In genomic region chr9:22105005-22105722, GRCh38 we compare ENCODE assay signal across 12 cellular contexts.
A peak's percentile ranks its signal among the peaks of the same experiment; 100 is the strongest.
DNase-seq lines count a peak whose midpoint lies in the region; ATAC-seq lines count a peak whose summit lies in the region.
"Had no signal": no experiment of that assay in that cellular context is flagged by ENCODE, and none has a peak within 500 bp of the region (broad histone marks: within the 10 kb centered on the region; RNA-seq: fewer than 3 reads in every experiment).

No MANE protein-coding gene starts in this region.

- H3K36me3 ChIP-seq in KOPT-K1 (ENCODE audit: insufficient read depth, low read length), result no peaks in the 10 kb centered on the region
- H3K36me3 ChIP-seq: ovary had no signal

- peak; percentile 99 for ATAC-seq in HG02759 (IDR thresholded peaks at IDR 0.05; ENCODE audit: unreplicated experiment)
- peak; percentile 89 for ATAC-seq in stimulated activated memory B cell treated with anti-CD40 and anti-IgM and Interleukin-4, amounts not matched to agents 10 μg/mL and 1 μg/mL and 100 μg/mL, for 72 hours
- ATAC-seq in sciatic nerve, result no peak

- intact Hi-C loops in sciatic nerve (cut with DNase I), result no loop called here

- H3K4me1 Mint-ChIP-seq in stimulated activated memory B cell treated with anti-CD40 and anti-IgM and Interleukin-4, amounts not matched to agents 10 μg/mL and 1 μg/mL and 100 μg/mL, for 72 hours, result peaks cover 17% of the 10 kb centered on the region

- H3K4me3 Mint-ChIP-seq in stimulated activated memory B cell treated with anti-CD40 and anti-IgM and Interleukin-4, amounts not matched to agents 10 μg/mL and 1 μg/mL and 100 μg/mL, for 72 hours, result no peak overlapping the region
- H3K4me3 Mint-ChIP-seq: stimulated activated naive B cell treated with anti-CD40 and anti-IgM and Interleukin-4, amounts not matched to agents 10 μg/mL and 1 μg/mL and 100 μg/mL, for 72 hours had no signal

- no peak overlapping the region for H3K27ac Mint-ChIP-seq in stimulated activated memory B cell treated with anti-CD40 and anti-IgM and Interleukin-4, amounts not matched to agents 10 μg/mL and 1 μg/mL and 100 μg/mL, for 72 hours
- H3K27ac Mint-ChIP-seq: stimulated activated naive B cell treated with anti-CD40 and anti-IgM and Interleukin-4, amounts not matched to agents 10 μg/mL and 1 μg/mL and 100 μg/mL, for 72 hours had no signal

- peak; percentile 20 for DNase-seq in activated naive CD4-positive, alpha-beta T cell treated with Interleukin-2 at 50 U/mL for 16 hours
- no peak for DNase-seq in activated naive CD4-positive, alpha-beta T cell treated with anti-CD3 and anti-CD28 coated beads, Interleukin-2, amount 50 U/mL, for 16 hours
- no peak for DNase-seq in sciatic nerve (ENCODE audit: low spot score)
- DNase-seq in medulla oblongata (ENCODE audit: extremely low spot score), result no peak
- DNase-seq in NCI-H2107 treated with DMSO at 0.1 percent for 48 hours (lab: John Stamatoyannopoulos, UW; ENCODE audit: unreplicated experiment), result no peak
- DNase-seq: aorta; NCI-H1105; ovary; stimulated activated naive B cell treated with anti-CD40 and anti-IgM and Interleukin-4, amounts not matched to agents 10 μg/mL and 1 μg/mL and 100 μg/mL, for 72 hours had no signal

- H3K9me3 Mint-ChIP-seq in stimulated activated memory B cell treated with anti-CD40 and anti-IgM and Interleukin-4, amounts not matched to agents 10 μg/mL and 1 μg/mL and 100 μg/mL, for 72 hours, result no peaks in the 10 kb centered on the region
- H3K9me3 Mint-ChIP-seq: stimulated activated naive B cell treated with anti-CD40 and anti-IgM and Interleukin-4, amounts not matched to agents 10 μg/mL and 1 μg/mL and 100 μg/mL, for 72 hours had no signal

- H3K27ac ChIP-seq in KOPT-K1 (ENCODE audit: low read depth, low read length, poor library complexity, severe bottlenecking), result peak overlapping the region; percentile 91
- H3K27ac ChIP-seq: ovary had no signal

- H3K36me3 Mint-ChIP-seq in stimulated activated memory B cell treated with anti-CD40 and anti-IgM and Interleukin-4, amounts not matched to agents 10 μg/mL and 1 μg/mL and 100 μg/mL, for 72 hours, result no peaks in the 10 kb centered on the region
- H3K36me3 Mint-ChIP-seq: stimulated activated naive B cell treated with anti-CD40 and anti-IgM and Interleukin-4, amounts not matched to agents 10 μg/mL and 1 μg/mL and 100 μg/mL, for 72 hours had no signal

- no peaks in the 10 kb centered on the region for H3K9me3 ChIP-seq in KOPT-K1 (ENCODE audit: insufficient read depth, low read length, poor library complexity, severe bottlenecking)
- H3K9me3 ChIP-seq: ovary had no signal

- no peaks in the 10 kb centered on the region for H3K27me3 Mint-ChIP-seq in stimulated activated memory B cell treated with anti-CD40 and anti-IgM and Interleukin-4, amounts not matched to agents 10 μg/mL and 1 μg/mL and 100 μg/mL, for 72 hours
